In the genomic region with DNA sequence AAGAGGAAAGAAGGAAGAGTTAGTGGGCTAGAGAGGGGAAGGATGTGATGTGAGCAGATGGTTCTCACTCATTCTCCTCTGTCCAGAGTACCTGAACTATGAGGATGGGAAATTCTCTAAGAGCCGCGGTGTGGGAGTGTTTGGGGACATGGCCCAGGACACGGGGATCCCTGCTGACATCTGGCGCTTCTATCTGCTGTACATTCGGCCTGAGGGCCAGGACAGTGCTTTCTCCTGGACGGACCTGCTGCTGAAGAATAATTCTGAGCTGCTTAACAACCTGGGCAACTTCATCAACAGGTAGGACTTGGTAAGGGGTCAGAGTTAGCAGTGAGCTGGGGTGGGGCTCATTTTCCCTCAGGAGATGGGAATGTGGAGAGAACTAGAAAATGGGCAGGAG, we compare ENCODE assay signal across 19 cellular contexts. TPM values are rescaled to one million over a fixed set of nuclear protein-coding genes. Genes with fewer than 3 reads are reported as not detected.
A peak's percentile ranks its signal among the peaks of the same experiment; 100 is the strongest.
DNase-seq lines count a peak whose midpoint lies in the region; ATAC-seq, FAIRE-seq and TF ChIP-seq lines count a peak whose summit lies in the region.
"Had no signal": no experiment of that assay in that cellular context is flagged by ENCODE, and none has a peak within 500 bp of the region (broad histone marks: within the 10 kb centered on the region; RNA-seq: fewer than 3 reads in every experiment).

No MANE protein-coding gene starts in this region.

- peak overlapping the region; percentile 68 for H3K27ac Mint-ChIP-seq in stimulated activated naive CD8-positive, alpha-beta T cell treated with anti-CD3 and anti-CD28 coated beads, Interleukin-15, Interleukin-2, amounts not matched to agents 100 ng/mL and 50 ng/mL, for 24 hours
- H3K27ac Mint-ChIP-seq in stimulated activated naive CD8-positive, alpha-beta T cell treated with anti-CD3 and anti-CD28 coated beads, Interleukin-15, amount 100 ng/mL, for 72 hours, result no peak overlapping the region
- H3K27ac Mint-ChIP-seq in activated B cell treated with CpG ODN at 0.5 μM for 24 hours, result peak overlapping the region; percentile 50
- H3K27ac Mint-ChIP-seq in type B pancreatic cell, result peak overlapping the region; percentile 12
- H3K27ac Mint-ChIP-seq: endodermal cell had no signal

- no peak overlapping the region for H3K9ac ChIP-seq in HepG2 (ENCODE audit: insufficient read depth, low read depth, low read length)
- H3K9ac ChIP-seq: KMS-11 had no signal

- in situ Hi-C loops in HepG2 (cut with HindIII; ENCODE audit: extremely low pct_ligation_motif_present, low pct_unique_long_range_greater_than_20kb), result no loop called here

- 0 out of 2 replicates have a peak, but pooled peaks cover 2% of the 10 kb centered on the region for H3K4me1 ChIP-seq in HepG2 (ENCODE audit: insufficient read depth, low read length)

- no peaks in the 10 kb centered on the region for H3K27me3 Mint-ChIP-seq in stimulated activated naive CD8-positive, alpha-beta T cell treated with anti-CD3 and anti-CD28 coated beads, Interleukin-15, Interleukin-2, amounts not matched to agents 100 ng/mL and 50 ng/mL, for 24 hours
- H3K27me3 Mint-ChIP-seq in stimulated activated naive CD8-positive, alpha-beta T cell treated with anti-CD3 and anti-CD28 coated beads, Interleukin-15, amount 100 ng/mL, for 72 hours, result no peaks in the 10 kb centered on the region
- H3K27me3 Mint-ChIP-seq in activated B cell treated with CpG ODN at 0.5 μM for 24 hours (no peaks in the 10 kb centered on the region), type B pancreatic cell (no peaks in the 10 kb centered on the region)

- BruUV-seq in HepG2 (replicated peaks; lab: Mats Ljungman, UMichigan), result no TSS peak

- ATAC-seq in stimulated activated naive CD8-positive, alpha-beta T cell treated with anti-CD3 and anti-CD28 coated beads, Interleukin-15, amount 100 ng/mL, for 72 hours, result no peak
- ATAC-seq in activated B cell treated with CpG ODN at 0.5 μM for 24 hours (ENCODE audit: low read depth), result no peak
- peak; percentile 9; the same call in 2 of the 3 replicates for ATAC-seq in HepG2
- ATAC-seq in GM18870 (IDR thresholded peaks at IDR 0.05; ENCODE audit: unreplicated experiment), result no peak
- no peak for ATAC-seq in Right ventricle myocardium superior (ENCODE audit: poor library complexity)

- POLR2A ChIA-PET in activated B cell treated with CpG ODN at 0.5 μM for 24 hours (lab: Charles Lee) (interaction anchor here (0.8 kb wide), 1 partner anchor 8 kb away, joined by 3 read pairs; a partner anchor contains a TSS), HepG2 (lab: Yijun Ruan, JAX) (interaction anchor here (1.2 kb wide), 1 partner anchor 8 kb away, joined by 4 read pairs; a partner anchor contains a TSS)

- no peak for TF ChIP-seq RAD21 in HepG2 (CRISPR knock-in tag; IDR thresholded peaks at IDR 0.05)

- H3K9me3 Mint-ChIP-seq in stimulated activated naive CD8-positive, alpha-beta T cell treated with anti-CD3 and anti-CD28 coated beads, Interleukin-15, Interleukin-2, amounts not matched to agents 100 ng/mL and 50 ng/mL, for 24 hours, result no peaks in the 10 kb centered on the region
- no peaks in the 10 kb centered on the region for H3K9me3 Mint-ChIP-seq in stimulated activated naive CD8-positive, alpha-beta T cell treated with anti-CD3 and anti-CD28 coated beads, Interleukin-15, amount 100 ng/mL, for 72 hours
- H3K9me3 Mint-ChIP-seq in activated B cell treated with CpG ODN at 0.5 μM for 24 hours (no peaks in the 10 kb centered on the region), type B pancreatic cell (no peaks in the 10 kb centered on the region)

- FAIRE-seq in HepG2 (lab: Jason Lieb, UNC), result no peak

- H3K36me3 ChIP-seq in HepG2 (replicated peaks in 1 of 2; ENCODE audit: control insufficient read depth in 1 of 2, insufficient read depth in 2 of 2, low read length in 2 of 2), result peaks cover 30 to 79% of the 10 kb centered on the region in 2 experiments

- peaks cover 12% of the 10 kb centered on the region for H3K4me1 Mint-ChIP-seq in stimulated activated naive CD8-positive, alpha-beta T cell treated with anti-CD3 and anti-CD28 coated beads, Interleukin-15, Interleukin-2, amounts not matched to agents 100 ng/mL and 50 ng/mL, for 24 hours (ENCODE audit: low read depth)
- peaks cover 39% of the 10 kb centered on the region for H3K4me1 Mint-ChIP-seq in stimulated activated naive CD8-positive, alpha-beta T cell treated with anti-CD3 and anti-CD28 coated beads, Interleukin-15, amount 100 ng/mL, for 72 hours
- H3K4me1 Mint-ChIP-seq in activated B cell treated with CpG ODN at 0.5 μM for 24 hours (peaks cover 5% of the 10 kb centered on the region), type B pancreatic cell (ENCODE audit: unreplicated experiment) (no peaks in the 10 kb centered on the region)

- H3K4me2 ChIP-seq in HepG2 (ENCODE audit: low read depth, low read length), result no peak overlapping the region
- H3K4me2 ChIP-seq: KMS-11 had no signal

- H3K9me3 ChIP-seq in HepG2 (ENCODE audit: low read length), result no peaks in the 10 kb centered on the region
- H3K9me3 ChIP-seq: Peyer's patch, stomach, upper lobe of left lung had no signal

- no peak for TF ChIP-seq CTCF in activated B cell treated with CpG ODN at 0.5 μM for 24 hours (IDR thresholded peaks at IDR 0.05)
- no peak for TF ChIP-seq CTCF in HepG2 (CRISPR knock-in tag; IDR thresholded peaks at IDR 0.05)
- no peak for TF ChIP-seq CTCF in type B pancreatic cell (conservative IDR thresholded peaks at IDR 0.05)

- H3K36me3 Mint-ChIP-seq in stimulated activated naive CD8-positive, alpha-beta T cell treated with anti-CD3 and anti-CD28 coated beads, Interleukin-15, Interleukin-2, amounts not matched to agents 100 ng/mL and 50 ng/mL, for 24 hours (ENCODE audit: low read depth), result peaks cover 79% of the 10 kb centered on the region
- peaks cover 88% of the 10 kb centered on the region for H3K36me3 Mint-ChIP-seq in activated B cell treated with CpG ODN at 0.5 μM for 24 hours (ENCODE audit: low read depth)
- peaks cover 40% of the 10 kb centered on the region for H3K36me3 Mint-ChIP-seq in type B pancreatic cell

- peaks cover 10% of the 10 kb centered on the region; the same call in 1 of the 2 replicates for H4K20me1 ChIP-seq in HepG2 (ENCODE audit: insufficient read depth, low read length)

- CTCF ChIA-PET in activated B cell treated with CpG ODN at 0.5 μM for 24 hours (lab: Charles Lee) (interaction anchor here (0.5 kb wide), 1 partner anchor 330 kb away, joined by 3 read pairs; no protein-coding TSS in a partner anchor), HepG2 (lab: Yijun Ruan, JAX; ENCODE audit: low intra/inter-chr PET ratio, low total read pairs) (no interaction called here)

- DNase-seq in stimulated activated naive CD8-positive, alpha-beta T cell treated with anti-CD3 and anti-CD28 coated beads, Interleukin-15, amount 100 ng/mL, for 72 hours, result no peak
- no peak for DNase-seq in activated B cell treated with CpG ODN at 0.5 μM for 24 hours
- no peak for DNase-seq in HepG2 (ENCODE audit: low spot score)
- DNase-seq in type B pancreatic cell (ENCODE audit: extremely low spot score, unreplicated experiment), result no peak
- no peak for DNase-seq in NCI-H1417 treated with DMSO at 0.1 percent for 48 hours (lab: John Stamatoyannopoulos, UW)
- DNase-seq in Right ventricle myocardium superior, result no peak
- DNase-seq: endodermal cell; H7; midbrain; MV-4-11; NCI-H510A; NK-92 treated with Interleukin-12 subunit alpha and Interleukin-12 subunit beta, amount 100 ng/mL, for 24 hours; stomach; upper lobe of left lung had no signal

- H3K4me3 ChIP-seq in HepG2 (replicated peaks in 1 of 3; ENCODE audit: insufficient read depth in 1 of 3, low read depth in 2 of 3, low read length in 3 of 3), result no peak overlapping the region
- H3K4me3 ChIP-seq: Peyer's patch, skin epidermis, stomach, upper lobe of left lung had no signal

- no peaks in the 10 kb centered on the region for H3K79me2 ChIP-seq in HepG2 (ENCODE audit: insufficient read depth, low read length)

- 98% methylated on average over 6 of the region's 6 CpGs for WGBS in HepG2 (ENCODE audit: low lambda C conversion rate)

- H3K27ac ChIP-seq in HepG2 (ENCODE audit: extremely low read length, insufficient read depth, low read length), result no peak overlapping the region
- H3K27ac ChIP-seq: KMS-11, Peyer's patch, skin epidermis, stomach, upper lobe of left lung had no signal

- intact Hi-C loops in activated B cell treated with CpG ODN at 0.5 μM for 24 hours (cut with micrococcal nuclease), result no loop called here
- intact Hi-C loops in HepG2 (cut with micrococcal nuclease; ENCODE audit: unreplicated experiment), result no loop called here
- intact Hi-C loops in Right ventricle myocardium superior (cut with DNase I), result no loop called here

- TF ChIP-seq POLR2A in HepG2 (IDR thresholded peaks at IDR 0.05; ENCODE audit: insufficient read depth in 1 of 2, low read depth in 2 of 2, low read length in 2 of 2), result no peak

- H3K4me3 Mint-ChIP-seq in stimulated activated naive CD8-positive, alpha-beta T cell treated with anti-CD3 and anti-CD28 coated beads, Interleukin-15, Interleukin-2, amounts not matched to agents 100 ng/mL and 50 ng/mL, for 24 hours, result no peak overlapping the region
- no peak overlapping the region for H3K4me3 Mint-ChIP-seq in stimulated activated naive CD8-positive, alpha-beta T cell treated with anti-CD3 and anti-CD28 coated beads, Interleukin-15, amount 100 ng/mL, for 72 hours
- H3K4me3 Mint-ChIP-seq in activated B cell treated with CpG ODN at 0.5 μM for 24 hours (no peak overlapping the region), type B pancreatic cell (no peak overlapping the region)
- H3K4me3 Mint-ChIP-seq: endodermal cell had no signal

- TF ChIP-seq EP300 in HepG2 (IDR thresholded peaks at IDR 0.05; ENCODE audit: low read depth in 2 of 2, low read length in 2 of 2) (no peak), HepG2 (CRISPR knock-in tag; IDR thresholded peaks at IDR 0.05; ENCODE audit: borderline replicate concordance) (no peak)

- H3K27me3 ChIP-seq in HepG2 (ENCODE audit: control insufficient read depth in 1 of 2, insufficient read depth in 2 of 2, low read length in 2 of 2), result no peaks in the 10 kb centered on the region
- H3K27me3 ChIP-seq: Peyer's patch, stomach, upper lobe of left lung had no signal

- H2AFZ ChIP-seq in HepG2 (ENCODE audit: low read length), result no peak overlapping the region

RNA-seq across cellular contexts. Expression of a gene that starts 7.6 kb away (rescaled TPM):
- total RNA-seq in activated B cell treated with CpG ODN at 0.5 μM for 24 hours (30.5 and 34.3 TPM in 2 replicates), HepG2 (2016; rRNA removed; fragmentation: Illumina TruSeq; extraction: Trizol) (17.5 and 27.5 TPM in 2 replicates), type B pancreatic cell (ENCODE audit: low replicate concordance) (17.7 and 32.3 TPM in 2 replicates), Right ventricle myocardium superior (16.4 TPM)
- 13.2 and 15.7 TPM in 2 replicates for total RNA-seq in HepG2 (2016; cell fraction: cytosol; rRNA removed; fragmentation: Illumina TruSeq; extraction: Trizol; ENCODE audit: low read depth)
- total RNA-seq in HepG2 (2016; cell fraction: insoluble cytoplasmic fraction; rRNA removed; fragmentation: Illumina TruSeq; extraction: Trizol), result 20.9 and 30.4 TPM in 2 replicates
- total RNA-seq in HepG2 (2016; cell fraction: membrane; rRNA removed; fragmentation: Illumina TruSeq; extraction: Trizol), result 15.9 and 19.3 TPM in 2 replicates
- total RNA-seq in HepG2 (2016; cell fraction: nucleus; rRNA removed; fragmentation: Illumina TruSeq; extraction: Trizol), result 37.8 and 43.6 TPM in 2 replicates
- 45.2 and 48.7 TPM in 2 replicates for polyA plus RNA-seq in HepG2 (2011; rRNA removed)
- 22.9 and 23.5 TPM in 2 replicates for polyA plus RNA-seq in HepG2 (2011; cell fraction: cytosol; rRNA removed)
- 90.1 and 90.7 TPM in 2 replicates for polyA plus RNA-seq in HepG2 (2011; cell fraction: nucleus; rRNA removed)
- 29.8 and 51.1 TPM in 2 replicates for polyA plus RNA-seq in HepG2 (2012)
- 8.3 and 8.5 TPM in 2 replicates for polyA plus RNA-seq in HepG2 (2016; cell fraction: cytosol; fragmentation: Illumina TruSeq; extraction: Trizol; ENCODE audit: low read depth)
- polyA plus RNA-seq in HepG2 (2016; cell fraction: insoluble cytoplasmic fraction; fragmentation: Illumina TruSeq; extraction: Trizol; ENCODE audit: low read depth), result 16.7 and 17.7 TPM in 2 replicates
- 9.9 and 11.5 TPM in 2 replicates for polyA plus RNA-seq in HepG2 (2016; cell fraction: membrane; fragmentation: Illumina TruSeq; extraction: Trizol; ENCODE audit: low read depth)
- 85.6 and 93.4 TPM in 2 replicates for polyA plus RNA-seq in HepG2 (2016; cell fraction: nucleus; fragmentation: Illumina TruSeq; extraction: Trizol; ENCODE audit: insufficient read depth, low read depth)
- polyA minus RNA-seq in HepG2 (2011; rRNA and poly(A)+ RNA removed; ENCODE audit: low replicate concordance), result 11.9 and 14.2 TPM in 2 replicates
- polyA minus RNA-seq in HepG2 (2011; cell fraction: cytosol; rRNA and poly(A)+ RNA removed), result 6.3 and 7.4 TPM in 2 replicates
- 43.4 and 45.6 TPM in 2 replicates for polyA minus RNA-seq in HepG2 (2011; cell fraction: nucleus; rRNA and poly(A)+ RNA removed)

RNA-seq across cellular contexts. Expression of a gene that starts 10.0 kb away (rescaled TPM):
- total RNA-seq in activated B cell treated with CpG ODN at 0.5 μM for 24 hours, result 96.0 and 105 TPM in 2 replicates
- total RNA-seq in HepG2 (2016; rRNA removed; fragmentation: Illumina TruSeq; extraction: Trizol), result 4.1 and 5.1 TPM in 2 replicates
- 4.8 and 5.3 TPM in 2 replicates for total RNA-seq in HepG2 (2016; cell fraction: cytosol; rRNA removed; fragmentation: Illumina TruSeq; extraction: Trizol; ENCODE audit: low read depth)
- 4.0 and 5.3 TPM in 2 replicates for total RNA-seq in HepG2 (2016; cell fraction: insoluble cytoplasmic fraction; rRNA removed; fragmentation: Illumina TruSeq; extraction: Trizol)
- 6.2 and 8.8 TPM in 2 replicates for total RNA-seq in HepG2 (2016; cell fraction: membrane; rRNA removed; fragmentation: Illumina TruSeq; extraction: Trizol)
- total RNA-seq in HepG2 (2016; cell fraction: nucleus; rRNA removed; fragmentation: Illumina TruSeq; extraction: Trizol), result 6.5 and 10.2 TPM in 2 replicates
- polyA plus RNA-seq in HepG2 (2011; rRNA removed), result 5.9 and 6.1 TPM in 2 replicates
- polyA plus RNA-seq in HepG2 (2011; cell fraction: cytosol; rRNA removed), result 1.1 and 1.8 TPM in 2 replicates
- 36.0 and 45.9 TPM in 2 replicates for polyA plus RNA-seq in HepG2 (2011; cell fraction: nucleus; rRNA removed)
- polyA plus RNA-seq in HepG2 (2012), result 22.8 and 22.9 TPM in 2 replicates
- 3.4 and 4.1 TPM in 2 replicates for polyA plus RNA-seq in HepG2 (2016; cell fraction: cytosol; fragmentation: Illumina TruSeq; extraction: Trizol; ENCODE audit: low read depth)
- 15.7 and 15.8 TPM in 2 replicates for polyA plus RNA-seq in HepG2 (2016; cell fraction: insoluble cytoplasmic fraction; fragmentation: Illumina TruSeq; extraction: Trizol; ENCODE audit: low read depth)
- 16.1 and 18.3 TPM in 2 replicates for polyA plus RNA-seq in HepG2 (2016; cell fraction: membrane; fragmentation: Illumina TruSeq; extraction: Trizol; ENCODE audit: low read depth)
- 57.7 and 62.7 TPM in 2 replicates for polyA plus RNA-seq in HepG2 (2016; cell fraction: nucleus; fragmentation: Illumina TruSeq; extraction: Trizol; ENCODE audit: insufficient read depth, low read depth)
- 5.7 and 10.6 TPM in 2 replicates for polyA minus RNA-seq in HepG2 (2011; rRNA and poly(A)+ RNA removed; ENCODE audit: low replicate concordance)
- 5.4 and 10.1 TPM in 2 replicates for polyA minus RNA-seq in HepG2 (2011; cell fraction: cytosol; rRNA and poly(A)+ RNA removed)
- 15.7 and 16.7 TPM in 2 replicates for polyA minus RNA-seq in HepG2 (2011; cell fraction: nucleus; rRNA and poly(A)+ RNA removed)
- total RNA-seq in type B pancreatic cell (ENCODE audit: low replicate concordance), result 87.5 and 94.7 TPM in 2 replicates
- 25.4 TPM for total RNA-seq in Right ventricle myocardium superior

RNA-seq across cellular contexts. Expression of a gene that starts 24.8 kb away (rescaled TPM):
- 368 and 425 TPM in 2 replicates for total RNA-seq in activated B cell treated with CpG ODN at 0.5 μM for 24 hours
- 177 and 181 TPM in 2 replicates for total RNA-seq in HepG2 (2016; rRNA removed; fragmentation: Illumina TruSeq; extraction: Trizol)
- 69.2 and 77.6 TPM in 2 replicates for total RNA-seq in HepG2 (2016; cell fraction: cytosol; rRNA removed; fragmentation: Illumina TruSeq; extraction: Trizol; ENCODE audit: low read depth)
- total RNA-seq in HepG2 (2016; cell fraction: insoluble cytoplasmic fraction; rRNA removed; fragmentation: Illumina TruSeq; extraction: Trizol), result 178 and 182 TPM in 2 replicates
- total RNA-seq in HepG2 (2016; cell fraction: membrane; rRNA removed; fragmentation: Illumina TruSeq; extraction: Trizol), result 116 and 124 TPM in 2 replicates
- total RNA-seq in HepG2 (2016; cell fraction: nucleus; rRNA removed; fragmentation: Illumina TruSeq; extraction: Trizol), result 147 and 177 TPM in 2 replicates
- 115 and 167 TPM in 2 replicates for polyA plus RNA-seq in HepG2 (2011; rRNA removed)
- polyA plus RNA-seq in HepG2 (2011; cell fraction: cytosol; rRNA removed), result 90.1 and 98.7 TPM in 2 replicates
- 450 and 538 TPM in 2 replicates for polyA plus RNA-seq in HepG2 (2011; cell fraction: nucleus; rRNA removed)
- 160 and 209 TPM in 2 replicates for polyA plus RNA-seq in HepG2 (2012)
- polyA plus RNA-seq in HepG2 (2016; cell fraction: cytosol; fragmentation: Illumina TruSeq; extraction: Trizol; ENCODE audit: low read depth), result 68.2 and 75.1 TPM in 2 replicates
- polyA plus RNA-seq in HepG2 (2016; cell fraction: insoluble cytoplasmic fraction; fragmentation: Illumina TruSeq; extraction: Trizol; ENCODE audit: low read depth), result 150 and 162 TPM in 2 replicates
- 87.9 and 114 TPM in 2 replicates for polyA plus RNA-seq in HepG2 (2016; cell fraction: membrane; fragmentation: Illumina TruSeq; extraction: Trizol; ENCODE audit: low read depth)
- polyA plus RNA-seq in HepG2 (2016; cell fraction: nucleus; fragmentation: Illumina TruSeq; extraction: Trizol; ENCODE audit: insufficient read depth, low read depth), result 239 and 240 TPM in 2 replicates
- polyA minus RNA-seq in HepG2 (2011; rRNA and poly(A)+ RNA removed; ENCODE audit: low replicate concordance), result 242 and 269 TPM in 2 replicates
- polyA minus RNA-seq in HepG2 (2011; cell fraction: cytosol; rRNA and poly(A)+ RNA removed), result 76.3 and 117 TPM in 2 replicates
- polyA minus RNA-seq in HepG2 (2011; cell fraction: nucleus; rRNA and poly(A)+ RNA removed), result 213 and 244 TPM in 2 replicates
- total RNA-seq in type B pancreatic cell (ENCODE audit: low replicate concordance), result 200 and 211 TPM in 2 replicates
- total RNA-seq in Right ventricle myocardium superior, result 63.5 TPM

RNA-seq across cellular contexts. Expression of a gene that starts 33.0 kb away (rescaled TPM):
- 98.8 and 104 TPM in 2 replicates for total RNA-seq in activated B cell treated with CpG ODN at 0.5 μM for 24 hours
- total RNA-seq in HepG2 (2016; rRNA removed; fragmentation: Illumina TruSeq; extraction: Trizol), result 0.18 TPM in 1 of 2 replicates, not detected in the other
- total RNA-seq in HepG2 (2016; cell fraction: cytosol; rRNA removed; fragmentation: Illumina TruSeq; extraction: Trizol; ENCODE audit: low read depth), result not detected in 2 replicates
- 0.32 TPM in 1 of 2 replicates, not detected in the other for total RNA-seq in HepG2 (2016; cell fraction: insoluble cytoplasmic fraction; rRNA removed; fragmentation: Illumina TruSeq; extraction: Trizol)
- total RNA-seq in HepG2 (2016; cell fraction: membrane; rRNA removed; fragmentation: Illumina TruSeq; extraction: Trizol), result not detected in 2 replicates
- total RNA-seq in HepG2 (2016; cell fraction: nucleus; rRNA removed; fragmentation: Illumina TruSeq; extraction: Trizol), result not detected in 2 replicates
- 0.95 and 1.2 TPM in 2 replicates for polyA plus RNA-seq in HepG2 (2011; rRNA removed)
- polyA plus RNA-seq in HepG2 (2011; cell fraction: cytosol; rRNA removed), result 0.33 and 0.40 TPM in 2 replicates
- polyA plus RNA-seq in HepG2 (2011; cell fraction: nucleus; rRNA removed), result 3.1 and 5.5 TPM in 2 replicates
- 0.39 and 0.55 TPM in 2 replicates for polyA plus RNA-seq in HepG2 (2012)
- not detected in 2 replicates for polyA plus RNA-seq in HepG2 (2016; cell fraction: cytosol; fragmentation: Illumina TruSeq; extraction: Trizol; ENCODE audit: low read depth)
- 0.17 TPM in 1 of 2 replicates, not detected in the other for polyA plus RNA-seq in HepG2 (2016; cell fraction: insoluble cytoplasmic fraction; fragmentation: Illumina TruSeq; extraction: Trizol; ENCODE audit: low read depth)
- 0.15 TPM in 1 of 2 replicates, not detected in the other for polyA plus RNA-seq in HepG2 (2016; cell fraction: membrane; fragmentation: Illumina TruSeq; extraction: Trizol; ENCODE audit: low read depth)
- polyA plus RNA-seq in HepG2 (2016; cell fraction: nucleus; fragmentation: Illumina TruSeq; extraction: Trizol; ENCODE audit: insufficient read depth, low read depth), result 0.51 and 0.87 TPM in 2 replicates
- polyA minus RNA-seq in HepG2 (2011; rRNA and poly(A)+ RNA removed; ENCODE audit: low replicate concordance), result 0.44 TPM in 1 of 2 replicates, not detected in the other
- not detected in 2 replicates for polyA minus RNA-seq in HepG2 (2011; cell fraction: cytosol; rRNA and poly(A)+ RNA removed)
- polyA minus RNA-seq in HepG2 (2011; cell fraction: nucleus; rRNA and poly(A)+ RNA removed), result 0.64 and 1.7 TPM in 2 replicates
- total RNA-seq in type B pancreatic cell (ENCODE audit: low replicate concordance), result 0.52 and 1.8 TPM in 2 replicates
- 4.1 TPM for total RNA-seq in Right ventricle myocardium superior

RNA-seq across cellular contexts. Expression of a gene that starts 34.3 kb away (rescaled TPM):
- total RNA-seq in activated B cell treated with CpG ODN at 0.5 μM for 24 hours (83.3 and 91.8 TPM in 2 replicates), HepG2 (2016; rRNA removed; fragmentation: Illumina TruSeq; extraction: Trizol) (72.0 and 75.5 TPM in 2 replicates), type B pancreatic cell (ENCODE audit: low replicate concordance) (119 and 126 TPM in 2 replicates), Right ventricle myocardium superior (95.0 TPM)
- 16.3 and 20.3 TPM in 2 replicates for total RNA-seq in HepG2 (2016; cell fraction: cytosol; rRNA removed; fragmentation: Illumina TruSeq; extraction: Trizol; ENCODE audit: low read depth)
- total RNA-seq in HepG2 (2016; cell fraction: insoluble cytoplasmic fraction; rRNA removed; fragmentation: Illumina TruSeq; extraction: Trizol), result 63.9 and 76.9 TPM in 2 replicates
- 38.0 and 40.0 TPM in 2 replicates for total RNA-seq in HepG2 (2016; cell fraction: membrane; rRNA removed; fragmentation: Illumina TruSeq; extraction: Trizol)
- 43.6 and 51.0 TPM in 2 replicates for total RNA-seq in HepG2 (2016; cell fraction: nucleus; rRNA removed; fragmentation: Illumina TruSeq; extraction: Trizol)
- 77.4 and 85.7 TPM in 2 replicates for polyA plus RNA-seq in HepG2 (2011; rRNA removed)
- polyA plus RNA-seq in HepG2 (2011; cell fraction: cytosol; rRNA removed), result 82.2 and 86.7 TPM in 2 replicates
- polyA plus RNA-seq in HepG2 (2011; cell fraction: nucleus; rRNA removed), result 67.6 and 71.9 TPM in 2 replicates
- 70.0 and 93.9 TPM in 2 replicates for polyA plus RNA-seq in HepG2 (2012)
- polyA plus RNA-seq in HepG2 (2016; cell fraction: cytosol; fragmentation: Illumina TruSeq; extraction: Trizol; ENCODE audit: low read depth), result 26.7 and 27.0 TPM in 2 replicates
- polyA plus RNA-seq in HepG2 (2016; cell fraction: insoluble cytoplasmic fraction; fragmentation: Illumina TruSeq; extraction: Trizol; ENCODE audit: low read depth), result 106 and 134 TPM in 2 replicates
- polyA plus RNA-seq in HepG2 (2016; cell fraction: membrane; fragmentation: Illumina TruSeq; extraction: Trizol; ENCODE audit: low read depth), result 43.7 and 48.7 TPM in 2 replicates
- 110 and 115 TPM in 2 replicates for polyA plus RNA-seq in HepG2 (2016; cell fraction: nucleus; fragmentation: Illumina TruSeq; extraction: Trizol; ENCODE audit: insufficient read depth, low read depth)
- 76.1 and 154 TPM in 2 replicates for polyA minus RNA-seq in HepG2 (2011; rRNA and poly(A)+ RNA removed; ENCODE audit: low replicate concordance)
- 60.3 and 62.5 TPM in 2 replicates for polyA minus RNA-seq in HepG2 (2011; cell fraction: cytosol; rRNA and poly(A)+ RNA removed)
- 49.6 and 54.1 TPM in 2 replicates for polyA minus RNA-seq in HepG2 (2011; cell fraction: nucleus; rRNA and poly(A)+ RNA removed)

Comparison
In these comparisons a context has a peak if more than half of its experiments do, and no peak if none do; other contexts are left out.
1. H3K27ac Mint-ChIP-seq: peak in stimulated activated naive CD8-positive, alpha-beta T cell treated with anti-CD3 and anti-CD28 coated beads, Interleukin-15, Interleukin-2, amounts not matched to agents 100 ng/mL and 50 ng/mL, for 24 hours (single experiment), activated B cell treated with CpG ODN at 0.5 μM for 24 hours (single experiment) and type B pancreatic cell (single experiment); none in stimulated activated naive CD8-positive, alpha-beta T cell treated with anti-CD3 and anti-CD28 coated beads, Interleukin-15, amount 100 ng/mL, for 72 hours (0 of 2).